12 cellular contexts compared by ENCODE assay signal in the genomic region with DNA sequence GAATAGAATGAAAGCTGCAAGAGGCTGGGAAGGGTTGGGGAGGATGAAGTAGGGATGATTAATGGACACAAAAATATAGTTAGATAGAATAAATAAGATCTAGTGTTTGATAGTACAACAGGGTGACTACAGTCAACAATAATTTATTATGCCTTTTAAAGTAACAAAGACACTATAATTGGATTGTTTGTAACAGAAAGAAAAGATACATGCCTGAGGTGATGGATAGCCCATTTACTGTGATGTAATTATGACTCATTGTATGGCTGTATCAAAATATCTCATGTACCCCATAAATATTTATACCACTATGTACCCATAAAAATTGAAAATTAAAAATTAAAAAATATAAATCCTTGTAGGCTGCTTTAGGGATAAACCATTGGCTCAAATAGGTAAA.
"Had no signal": no experiment of that assay in that cellular context is flagged by ENCODE, and none has a peak within 500 bp of the region (broad histone marks: within the 10 kb centered on the region; RNA-seq: fewer than 3 reads in every experiment).

No MANE protein-coding gene starts in this region.

- H3K9me3 Mint-ChIP-seq: nephron progenitor cell, type B pancreatic cell had no signal

- H3K9me3 ChIP-seq: prostate gland had no signal

- H3K36me3 ChIP-seq: prostate gland had no signal

- H3K36me3 Mint-ChIP-seq: type B pancreatic cell had no signal

- H3K27ac ChIP-seq: prostate gland, VCaP had no signal

- H3K4me3 Mint-ChIP-seq: activated T-helper 17 cell treated with anti-CD3 and anti-CD28 coated beads, Interleukin-2, amount 50 U/mL, for 72 hours; nephron progenitor cell; stimulated activated naive CD8-positive, alpha-beta T cell treated with anti-CD3 and anti-CD28 coated beads, Interleukin-15, amount 100 ng/mL, for 72 hours; type B pancreatic cell had no signal

- DNase-seq: activated CD4-positive, alpha-beta T cell treated with anti-CD3 and anti-CD28 coated beads for 1 hour; activated CD4-positive, alpha-beta T cell treated with anti-CD3 and anti-CD28 coated beads, Interleukin-2, amount 50 U/mL, for 48 hours; activated naive CD4-positive, alpha-beta T cell treated with Interleukin-2 at 50 U/mL for 16 hours; glutamatergic neuron; nephron progenitor cell; occipital lobe; right cardiac atrium; stimulated activated naive CD8-positive, alpha-beta T cell treated with anti-CD3 and anti-CD28 coated beads, Interleukin-15, amount 100 ng/mL, for 72 hours had no signal

- H3K27ac Mint-ChIP-seq: activated T-helper 17 cell treated with anti-CD3 and anti-CD28 coated beads, Interleukin-2, amount 50 U/mL, for 72 hours; nephron progenitor cell; stimulated activated naive CD8-positive, alpha-beta T cell treated with anti-CD3 and anti-CD28 coated beads, Interleukin-15, amount 100 ng/mL, for 72 hours; type B pancreatic cell had no signal

- H3K4me3 ChIP-seq: prostate gland had no signal

- H3K4me1 Mint-ChIP-seq: activated T-helper 17 cell treated with anti-CD3 and anti-CD28 coated beads, Interleukin-2, amount 50 U/mL, for 72 hours; nephron progenitor cell; stimulated activated naive CD8-positive, alpha-beta T cell treated with anti-CD3 and anti-CD28 coated beads, Interleukin-15, amount 100 ng/mL, for 72 hours had no signal

- H3K4me1 ChIP-seq: prostate gland had no signal
